In the genomic region with DNA sequence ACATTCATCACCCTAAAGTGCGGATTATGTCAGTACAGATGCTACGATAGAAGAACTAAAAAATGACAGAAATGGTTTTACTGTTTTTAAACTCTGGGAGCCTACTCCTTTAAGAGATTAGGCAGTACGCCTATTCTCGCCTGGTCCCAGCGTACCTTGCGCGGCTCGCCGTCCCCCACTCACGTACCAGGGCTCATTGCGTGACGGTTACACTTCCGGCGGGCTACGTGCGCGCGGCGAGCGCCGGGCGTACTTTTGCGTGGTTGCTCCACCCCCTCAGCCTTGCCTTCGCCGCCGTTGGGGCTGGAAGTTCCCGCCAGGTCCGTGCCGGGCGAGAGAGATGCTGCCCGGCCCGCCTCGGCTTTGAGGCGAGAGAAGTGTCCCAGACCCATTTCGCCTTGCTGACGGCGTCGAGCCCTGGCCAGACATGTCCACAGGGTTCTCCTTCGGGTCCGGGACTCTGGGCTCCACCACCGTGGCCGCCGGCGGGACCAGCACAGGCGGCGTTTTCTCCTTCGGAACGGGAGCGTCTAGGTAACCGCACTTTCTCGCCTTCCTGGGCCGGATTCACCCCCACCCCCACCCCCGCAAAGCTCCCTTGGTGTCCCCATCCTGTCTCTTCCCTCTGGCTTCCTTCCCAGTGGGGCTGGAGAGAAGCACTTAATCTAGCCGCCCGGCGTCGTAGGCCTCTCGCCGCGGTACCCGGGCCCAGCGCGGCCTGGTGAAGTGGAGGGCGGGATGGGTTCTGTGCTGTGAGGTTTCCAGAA, we compare ENCODE assay signal across 1 cellular context.
TF ChIP-seq lines count a peak whose summit lies in the region.

A gene with protein sequence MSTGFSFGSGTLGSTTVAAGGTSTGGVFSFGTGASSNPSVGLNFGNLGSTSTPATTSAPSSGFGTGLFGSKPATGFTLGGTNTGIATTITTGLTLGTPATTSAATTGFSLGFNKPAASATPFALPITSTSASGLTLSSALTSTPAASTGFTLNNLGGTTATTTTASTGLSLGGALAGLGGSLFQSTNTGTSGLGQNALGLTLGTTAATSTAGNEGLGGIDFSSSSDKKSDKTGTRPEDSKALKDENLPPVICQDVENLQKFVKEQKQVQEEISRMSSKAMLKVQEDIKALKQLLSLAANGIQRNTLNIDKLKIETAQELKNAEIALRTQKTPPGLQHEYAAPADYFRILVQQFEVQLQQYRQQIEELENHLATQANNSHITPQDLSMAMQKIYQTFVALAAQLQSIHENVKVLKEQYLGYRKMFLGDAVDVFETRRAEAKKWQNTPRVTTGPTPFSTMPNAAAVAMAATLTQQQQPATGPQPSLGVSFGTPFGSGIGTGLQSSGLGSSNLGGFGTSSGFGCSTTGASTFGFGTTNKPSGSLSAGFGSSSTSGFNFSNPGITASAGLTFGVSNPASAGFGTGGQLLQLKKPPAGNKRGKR (plus strand): TSS at position 279 of the 767 bp plus-strand sequence. CDS start 149 bp downstream, at position 428.

TF ChIP-seq in K562, 482 proteins besides CTCF, POLR2A, EP300 and RAD21 (continued from another document):
- TF ChIP-seq, protein P1, sequence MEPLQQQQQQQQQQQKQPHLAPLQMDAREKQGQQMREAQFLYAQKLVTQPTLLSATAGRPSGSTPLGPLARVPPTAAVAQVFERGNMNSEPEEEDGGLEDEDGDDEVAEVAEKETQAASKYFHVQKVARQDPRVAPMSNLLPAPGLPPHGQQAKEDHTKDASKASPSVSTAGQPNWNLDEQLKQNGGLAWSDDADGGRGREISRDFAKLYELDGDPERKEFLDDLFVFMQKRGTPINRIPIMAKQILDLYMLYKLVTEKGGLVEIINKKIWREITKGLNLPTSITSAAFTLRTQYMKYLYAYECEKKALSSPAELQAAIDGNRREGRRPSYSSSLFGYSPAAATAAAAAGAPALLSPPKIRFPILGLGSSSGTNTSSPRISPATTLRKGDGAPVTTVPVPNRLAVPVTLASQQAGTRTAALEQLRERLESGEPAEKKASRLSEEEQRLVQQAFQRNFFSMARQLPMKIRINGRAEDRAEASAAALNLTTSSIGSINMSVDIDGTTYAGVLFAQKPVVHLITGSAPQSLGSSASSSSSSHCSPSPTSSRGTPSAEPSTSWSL (CRISPR knock-in tag; IDR thresholded peaks at IDR 0.05; ENCODE audit: borderline replicate concordance), result no peak
- TF ChIP-seq HNRNPK (IDR thresholded peaks at IDR 0.05; ENCODE audit: low read depth, low read length, poor library complexity, severe bottlenecking), result no peak
- TF ChIP-seq NCOR1 (IDR thresholded peaks at IDR 0.05), result peak; percentile 12; the same call in 1 of the 2 replicates
- no peak for TF ChIP-seq NR2C1 (IDR thresholded peaks at IDR 0.05)
- no peak for TF ChIP-seq NR2C1 (tag; IDR thresholded peaks at IDR 0.05)
- TF ChIP-seq FOXP1 (CRISPR knock-in tag; IDR thresholded peaks at IDR 0.05), result no peak
- peak; percentile 78 for TF ChIP-seq L3MBTL2 (IDR thresholded peaks at IDR 0.05)
- peak; percentile 90 for TF ChIP-seq CREM (IDR thresholded peaks at IDR 0.05; ENCODE audit: low read depth)
- no peak for TF ChIP-seq TAF15 (IDR thresholded peaks at IDR 0.05; ENCODE audit: low read depth, low read length)
- no peak for TF ChIP-seq PPARD (CRISPR knock-in tag; IDR thresholded peaks at IDR 0.05)
- TF ChIP-seq FOXK2 (conservative IDR thresholded peaks at IDR 0.05 in 1 of 2, IDR thresholded peaks at IDR 0.05 in 1 of 2; ENCODE audit: low read depth in 2 of 2), result no peak
- TF ChIP-seq SMARCE1 (IDR thresholded peaks at IDR 0.05), result no peak
- no peak for TF ChIP-seq MCM2 (IDR thresholded peaks at IDR 0.05; ENCODE audit: low read depth)
- no peak for TF ChIP-seq ZNF551 (CRISPR knock-in tag; IDR thresholded peaks at IDR 0.05)
- TF ChIP-seq, protein P2, sequence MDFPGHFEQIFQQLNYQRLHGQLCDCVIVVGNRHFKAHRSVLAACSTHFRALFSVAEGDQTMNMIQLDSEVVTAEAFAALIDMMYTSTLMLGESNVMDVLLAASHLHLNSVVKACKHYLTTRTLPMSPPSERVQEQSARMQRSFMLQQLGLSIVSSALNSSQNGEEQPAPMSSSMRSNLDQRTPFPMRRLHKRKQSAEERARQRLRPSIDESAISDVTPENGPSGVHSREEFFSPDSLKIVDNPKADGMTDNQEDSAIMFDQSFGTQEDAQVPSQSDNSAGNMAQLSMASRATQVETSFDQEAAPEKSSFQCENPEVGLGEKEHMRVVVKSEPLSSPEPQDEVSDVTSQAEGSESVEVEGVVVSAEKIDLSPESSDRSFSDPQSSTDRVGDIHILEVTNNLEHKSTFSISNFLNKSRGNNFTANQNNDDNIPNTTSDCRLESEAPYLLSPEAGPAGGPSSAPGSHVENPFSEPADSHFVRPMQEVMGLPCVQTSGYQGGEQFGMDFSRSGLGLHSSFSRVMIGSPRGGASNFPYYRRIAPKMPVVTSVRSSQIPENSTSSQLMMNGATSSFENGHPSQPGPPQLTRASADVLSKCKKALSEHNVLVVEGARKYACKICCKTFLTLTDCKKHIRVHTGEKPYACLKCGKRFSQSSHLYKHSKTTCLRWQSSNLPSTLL (IDR thresholded peaks at IDR 0.05), result peak; percentile 86
- no peak for TF ChIP-seq CBX5 (IDR thresholded peaks at IDR 0.05; ENCODE audit: borderline replicate concordance, low read depth)
- TF ChIP-seq ZNF134 (CRISPR knock-in tag; conservative IDR thresholded peaks at IDR 0.05), result no peak
- TF ChIP-seq ZNF507 (tag; conservative IDR thresholded peaks at IDR 0.05), result no peak
- TF ChIP-seq CTBP1 (IDR thresholded peaks at IDR 0.05; ENCODE audit: borderline replicate concordance), result peak; percentile 69
- no peak for TF ChIP-seq ZNF347 (CRISPR knock-in tag; IDR thresholded peaks at IDR 0.05; ENCODE audit: low read depth)
- TF ChIP-seq POLR2H (tag; IDR thresholded peaks at IDR 0.05; ENCODE audit: low read depth), result peak; percentile 68
- TF ChIP-seq RBM22 (IDR thresholded peaks at IDR 0.05; ENCODE audit: low read depth, low read length, poor library complexity, severe bottlenecking), result peak; percentile 53
- TF ChIP-seq HSF4 (CRISPR knock-in tag; IDR thresholded peaks at IDR 0.05; ENCODE audit: borderline replicate concordance), result no peak
